ENCODE assay signal across 8 cellular contexts in the genomic region with DNA sequence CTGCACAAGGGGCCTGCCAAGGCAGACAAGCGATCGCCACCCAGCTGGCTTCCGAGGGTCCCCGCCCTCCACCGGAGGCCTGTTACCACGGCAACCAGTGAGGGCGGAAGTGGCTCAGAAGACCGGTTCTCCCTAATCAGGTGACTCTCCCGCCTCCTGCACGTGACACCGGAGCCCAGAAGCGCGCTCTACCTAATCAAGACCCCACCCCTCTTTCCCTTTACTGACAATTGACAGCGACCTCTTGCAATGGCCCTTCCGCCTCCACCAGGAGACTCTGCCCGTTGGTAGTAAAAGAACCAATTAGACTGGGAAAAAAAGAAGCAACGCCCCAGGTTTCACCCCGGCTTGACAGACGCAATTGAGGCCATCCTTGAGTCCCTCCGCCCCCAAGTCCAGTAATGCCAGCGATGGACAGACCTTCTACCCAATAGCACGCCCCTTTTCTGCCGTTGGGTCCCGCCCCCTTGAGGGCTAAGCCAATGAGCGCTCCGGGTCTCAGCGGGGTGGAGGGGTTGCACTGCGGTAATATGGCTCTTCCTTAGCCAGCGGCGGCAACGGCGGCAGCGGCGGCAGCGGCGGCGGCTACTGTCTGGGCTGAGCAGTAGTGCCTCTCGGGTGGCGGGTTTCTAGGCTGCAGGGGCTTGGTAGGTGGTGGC. TPM values are rescaled to one million over a fixed set of nuclear protein-coding genes. Genes with fewer than 3 reads are reported as not detected.
DNase-seq lines count a peak whose midpoint lies in the region; ATAC-seq and TF ChIP-seq lines count a peak whose summit lies in the region.

Gene UVRAG, plus strand, starts transcription at position 525 of the 659 bp plus-strand sequence. CDS start 198 bp downstream, outside the sequence.

- no peaks in the 10 kb centered on the region for H3K9me3 ChIP-seq in colonic mucosa

- H3K36me3 ChIP-seq in BJ (ENCODE audit: control insufficient read depth, insufficient read depth, low read length) (no peaks in the 10 kb centered on the region), colonic mucosa (no peaks in the 10 kb centered on the region)

- POLR2A ChIA-PET in BJ (lab: Charles Lee) = no interaction called here

- H3K9ac ChIP-seq in colonic mucosa (ENCODE audit: low read depth in 2 of 2, low read length in 2 of 2) = peak within 1 kb of the TSS; percentile 94

- peaks cover 12% of the 10 kb centered on the region for H3K4me1 Mint-ChIP-seq in activated CD4-positive, alpha-beta T cell treated with anti-CD3 and anti-CD28 coated beads, Interleukin-2, amount 10 ng/mL, durations not matched to agents 24 days and 14 days

- H3K27me3 ChIP-seq in BJ (ENCODE audit: control insufficient read depth, insufficient read depth, low read length) (no peaks in the 10 kb centered on the region; the same call in 1 of the 2 replicates), colonic mucosa (no peaks in the 10 kb centered on the region), layer of hippocampus (ENCODE audit: control insufficient read depth, insufficient read depth, low read length) (no peaks in the 10 kb centered on the region)

- H3K4me3 ChIP-seq in BJ (ENCODE audit: low read depth, low read length) (peak within 1 kb of the TSS; percentile 73), colonic mucosa (peak within 1 kb of the TSS; percentile 84)

- no peaks in the 10 kb centered on the region for H3K9me3 Mint-ChIP-seq in activated CD4-positive, alpha-beta T cell treated with anti-CD3 and anti-CD28 coated beads, Interleukin-2, amount 10 ng/mL, durations not matched to agents 24 days and 14 days

- intact Hi-C loops in activated CD4-positive, alpha-beta T cell treated with anti-CD3 and anti-CD28 coated beads, Interleukin-2, amount 10 ng/mL, durations not matched to agents 24 days and 14 days (cut with micrococcal nuclease) = loop anchor here (1.0 to 5.0 kb wide), 4 partner anchors 47 to 573 kb away; partner anchors contain the start of genes DGAT2 and TPBGL
- intact Hi-C loops in colonic mucosa (cut with DNase I) = no loop called here

- peaks cover 3% of the 10 kb centered on the region for H3K36me3 Mint-ChIP-seq in activated CD4-positive, alpha-beta T cell treated with anti-CD3 and anti-CD28 coated beads, Interleukin-2, amount 10 ng/mL, durations not matched to agents 24 days and 14 days (ENCODE audit: low read depth)

- peak; percentile 83 for ATAC-seq in GM19324 (IDR thresholded peaks at IDR 0.05; ENCODE audit: low FRiP score, unreplicated experiment)
- ATAC-seq in HG03469 (IDR thresholded peaks at IDR 0.05; ENCODE audit: unreplicated experiment) = peak; percentile 55

- 0 out of 2 replicates have a peak, but pooled peaks have one; percentile 5 for TF ChIP-seq CTCF in BJ (IDR thresholded peaks at IDR 0.05; ENCODE audit: insufficient read depth, low read depth, low read length)
- TF ChIP-seq CTCF in colonic mucosa (IDR thresholded peaks at IDR 0.05) = no peak

- CTCF ChIA-PET in BJ (lab: Yijun Ruan, JAX) = interaction anchor here (1.4 to 6.0 kb wide), 3 partner anchors 10 to 53 kb away, joined by 4 to 45 read pairs (median 17); no protein-coding TSS in a partner anchor

- peaks cover 7% of the 10 kb centered on the region for H3K4me1 ChIP-seq in colonic mucosa

- H3K27ac Mint-ChIP-seq in activated CD4-positive, alpha-beta T cell treated with anti-CD3 and anti-CD28 coated beads, Interleukin-2, amount 10 ng/mL, durations not matched to agents 24 days and 14 days = peak within 1 kb of the TSS; percentile 94

- peak within 1 kb of the TSS; percentile 83 for H3K27ac ChIP-seq in colonic mucosa
- H3K27ac ChIP-seq in layer of hippocampus (ENCODE audit: low read depth, low read length) = peak within 1 kb of the TSS; percentile 93

- no peak within 1 kb of the TSS for H3K4me3 Mint-ChIP-seq in activated CD4-positive, alpha-beta T cell treated with anti-CD3 and anti-CD28 coated beads, Interleukin-2, amount 10 ng/mL, durations not matched to agents 24 days and 14 days

- no peaks in the 10 kb centered on the region for H3K27me3 Mint-ChIP-seq in activated CD4-positive, alpha-beta T cell treated with anti-CD3 and anti-CD28 coated beads, Interleukin-2, amount 10 ng/mL, durations not matched to agents 24 days and 14 days

- DNase-seq in BJ (ENCODE audit: low read depth) (peak; percentile 99), NCI-H526 treated with DMSO at 0.1 percent for 48 hours (lab: John Stamatoyannopoulos, UW) (peak; percentile 100), colonic mucosa (peak; percentile 99)
- peak; percentile 100 for DNase-seq in activated CD4-positive, alpha-beta T cell treated with anti-CD3 and anti-CD28 coated beads, Interleukin-2, amount 10 ng/mL, durations not matched to agents 24 days and 14 days
- DNase-seq in stimulated activated CD4-positive, alpha-beta T cell treated with anti-CD3 and anti-CD28 coated beads, Interleukin-1b, Interleukin-23, amount 100 ng/mL, for 4 hours (ENCODE audit: low read depth in 2 of 2) = peak; percentile 92 to 97

RNA-seq across cellular contexts. Expression of gene UVRAG, which starts in this region (rescaled TPM):
- 8.2 and 10.7 TPM in 2 replicates for polyA plus RNA-seq in BJ (2011; rRNA removed)
- 8.8 and 13.3 TPM in 2 replicates for polyA minus RNA-seq in BJ (2011; rRNA and poly(A)+ RNA removed)
- 18.2 and 19.2 TPM in 2 replicates for total RNA-seq in activated CD4-positive, alpha-beta T cell treated with anti-CD3 and anti-CD28 coated beads, Interleukin-2, amount 10 ng/mL, durations not matched to agents 24 days and 14 days
- 10 to 100 TPM; 12.8 to 13.7 TPM for total RNA-seq in colonic mucosa

Comparison
In these comparisons a context has a peak if more than half of its experiments do, and no peak if none do; other contexts are left out.
1. Peak in every context shown above with its lines: DNase-seq, ATAC-seq, H3K4me3 ChIP-seq and H3K27ac ChIP-seq.